Comparison of ENCODE assay signal across 1 cellular context in the genomic region with DNA sequence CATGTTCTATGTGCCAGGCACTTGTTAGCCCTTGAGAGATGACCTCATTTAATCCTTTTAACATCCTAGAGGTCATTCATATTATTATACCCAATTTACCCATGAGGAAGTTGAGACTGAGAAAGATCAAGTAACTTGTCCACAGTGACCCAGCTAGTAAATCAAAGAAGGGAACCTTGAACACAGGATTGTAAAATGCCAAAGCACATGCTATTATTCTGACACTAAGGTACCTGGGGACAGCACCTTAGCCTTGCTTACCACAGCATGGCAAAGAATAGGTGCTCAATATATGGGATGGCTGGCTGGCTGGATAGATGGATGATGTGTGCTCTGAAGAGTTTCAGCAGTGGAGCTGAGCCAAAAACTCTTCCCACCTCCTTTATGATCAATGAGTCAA.
TF ChIP-seq lines count a peak whose summit lies in the region.

No MANE protein-coding gene starts in this region.

TF ChIP-seq in H1, 55 proteins besides CTCF, POLR2A, EP300 and RAD21:
- TF ChIP-seq EGR1 (IDR thresholded peaks at IDR 0.05; ENCODE audit: borderline replicate concordance, low read depth, low read length) = no peak
- TF ChIP-seq BACH1 (IDR thresholded peaks at IDR 0.05; ENCODE audit: low read length) = no peak
- TF ChIP-seq KDM4A (IDR thresholded peaks at IDR 0.05; ENCODE audit: low read depth, low read length, severe bottlenecking) = no peak
- no peak for TF ChIP-seq SUZ12 (IDR thresholded peaks at IDR 0.05; ENCODE audit: low read length)
- no peak for TF ChIP-seq KDM5A (IDR thresholded peaks at IDR 0.05; ENCODE audit: low read length)
- TF ChIP-seq YY1 (IDR thresholded peaks at IDR 0.05; ENCODE audit: low read depth, low read length) = no peak
- no peak for TF ChIP-seq TBP (IDR thresholded peaks at IDR 0.05; ENCODE audit: low read depth, low read length)
